20 cellular contexts compared by ENCODE assay signal in the genomic region with DNA sequence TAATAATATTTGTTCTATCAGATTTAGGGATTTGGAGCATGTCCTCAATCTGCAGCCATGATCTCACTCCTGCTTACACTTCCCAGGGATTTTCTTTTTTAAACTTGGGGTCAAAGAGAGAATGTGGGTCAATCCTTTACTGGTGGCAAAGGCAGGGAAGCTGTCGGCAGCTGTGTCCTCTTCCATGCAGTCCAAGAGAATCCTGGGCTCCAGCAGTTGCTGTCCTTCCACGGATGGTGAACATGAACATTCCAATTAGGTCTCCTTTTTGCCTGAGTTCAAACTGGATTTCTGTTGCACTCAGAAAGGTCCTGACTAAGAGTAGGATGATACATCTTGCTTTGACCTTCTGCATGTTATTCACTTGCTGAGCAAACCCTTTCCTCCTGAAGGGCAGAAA.
"Had no signal": no experiment of that assay in that cellular context is flagged by ENCODE, and none has a peak within 500 bp of the region (broad histone marks: within the 10 kb centered on the region; RNA-seq: fewer than 3 reads in every experiment).

No MANE protein-coding gene starts in this region.

- H3K27me3 ChIP-seq: brain microvascular endothelial cell, colonic mucosa had no signal

- H3K27ac ChIP-seq: brain microvascular endothelial cell, colonic mucosa, epithelial cell of prostate had no signal

- H3K36me3 ChIP-seq: brain microvascular endothelial cell, colonic mucosa had no signal

- DNase-seq: activated CD4-positive, alpha-beta memory T cell treated with anti-CD3 and anti-CD28 coated beads for 36 hours; activated CD4-positive, alpha-beta T cell treated with anti-CD3 and anti-CD28 coated beads for 36 hours; activated CD4-positive, alpha-beta T cell treated with anti-CD3 and anti-CD28 coated beads, Interleukin-2, amount 10 ng/mL, durations not matched to agents 24 days and 14 days; activated CD4-positive, CD25-positive, alpha-beta regulatory T cell; activated CD4-positive, CD25-positive, alpha-beta regulatory T cell treated with anti-CD3 and anti-CD28 coated beads, Interleukin-2, amount 50 U/mL, for 72 hours; activated CD8-positive, alpha-beta memory T cell treated with anti-CD3 and anti-CD28 coated beads, Interleukin-2, amount 50 U/mL, for 48 hours; activated CD8-positive, alpha-beta T cell treated with anti-CD3 and anti-CD28 coated beads, Interleukin-2, amount 10 ng/mL, durations not matched to agents 7 days and 5 days; activated gamma-delta T cell; activated naive CD4-positive, alpha-beta T cell treated with anti-CD3 and anti-CD28 coated beads, Interleukin-2, amount 50 U/mL, for 16 hours; activated naive CD4-positive, alpha-beta T cell treated with Interleukin-2 at 50 U/mL for 16 hours; activated T-cell treated with anti-CD3 and anti-CD28 coated beads for 4 hours; activated T-cell treated with anti-CD3 and anti-CD28 coated beads, Interleukin-2, amount 50 U/mL, for 24 hours; activated T-cell treated with anti-CD3 and anti-CD28 coated beads, Interleukin-2, amount 50 U/mL, for 72 hours; amniotic stem cell; brain microvascular endothelial cell; colonic mucosa; effector CD8-positive, alpha-beta T cell; head of caudate nucleus; T-helper 2 cell had no signal

- H3K9me3 ChIP-seq: colonic mucosa had no signal

- H3K4me1 ChIP-seq: colonic mucosa had no signal

- ATAC-seq: activated CD4-positive, alpha-beta T cell treated with anti-CD3 and anti-CD28 coated beads for 36 hours; activated CD8-positive, alpha-beta T cell treated with anti-CD3 and anti-CD28 coated beads, Interleukin-2, amount 10 ng/mL, durations not matched to agents 7 days and 5 days; activated T-cell treated with anti-CD3 and anti-CD28 coated beads, Interleukin-2, amount 50 U/mL, for 72 hours had no signal

- H3K4me3 ChIP-seq: colonic mucosa had no signal
